ENCODE assay signal across 8 cellular contexts in genomic region chr10:88986549-88987242, GRCh38. TPM values are rescaled to one million over a fixed set of nuclear protein-coding genes. Genes with fewer than 3 reads are reported as not detected.
DNase-seq lines count a peak whose midpoint lies in the region; TF ChIP-seq lines count a peak whose summit lies in the region.

No MANE protein-coding gene starts in this region.

- H3K4ac ChIP-seq in neuronal stem cell (ENCODE audit: low read length) = no peak overlapping the region

- no peak overlapping the region for H2BK15ac ChIP-seq in neuronal stem cell (ENCODE audit: low read length)

- H3K18ac ChIP-seq in neuronal stem cell (ENCODE audit: low read length) = no peak overlapping the region

- H3K27ac ChIP-seq in coronary artery (peak overlapping the region; percentile 38 to 82), neuronal stem cell (replicated peaks; ENCODE audit: low read length) (no peak overlapping the region)

- H3K27me3 ChIP-seq in neuronal stem cell (ENCODE audit: control insufficient read depth in 3 of 3, insufficient read depth in 3 of 3, low read depth in 1 of 3, low read length in 3 of 3) = no peaks in the 10 kb centered on the region

- no peak overlapping the region for H4K8ac ChIP-seq in neuronal stem cell (ENCODE audit: low read depth, low read length)

- H2BK5ac ChIP-seq in neuronal stem cell (ENCODE audit: low read length) = no peak overlapping the region

- no peaks in the 10 kb centered on the region for H3K27me3 Mint-ChIP-seq in T-helper 1 cell treated with Interleukin-12 subunit alpha and Interleukin-12 subunit beta and Interleukin-4 antibody, amounts not matched to agents 30 μg/mL and 1 μg/mL, for 36 hours (ENCODE audit: low read depth)

- H2BK120ac ChIP-seq in neuronal stem cell (ENCODE audit: low read depth, low read length) = no peak overlapping the region

- H3K27ac Mint-ChIP-seq in T-helper 1 cell treated with Interleukin-12 subunit alpha and Interleukin-12 subunit beta and Interleukin-4 antibody, amounts not matched to agents 30 μg/mL and 1 μg/mL, for 36 hours = peak overlapping the region; percentile 46

- peaks cover 17% of the 10 kb centered on the region for H3K36me3 Mint-ChIP-seq in T-helper 1 cell treated with Interleukin-12 subunit alpha and Interleukin-12 subunit beta and Interleukin-4 antibody, amounts not matched to agents 30 μg/mL and 1 μg/mL, for 36 hours (ENCODE audit: low read depth)

- H2AFZ ChIP-seq in neuronal stem cell (ENCODE audit: low read length) = no peak overlapping the region

- H3K9me3 ChIP-seq in neuronal stem cell (replicated peaks in 1 of 2; ENCODE audit: control insufficient read depth in 2 of 2, insufficient read depth in 1 of 2, low read depth in 1 of 2, low read length in 2 of 2) = no peaks in the 10 kb centered on the region

- H2AK5ac ChIP-seq in neuronal stem cell (ENCODE audit: low read depth, low read length) = no peak overlapping the region

- no peak overlapping the region for H3K4me3 ChIP-seq in coronary artery
- H3K4me3 ChIP-seq in neuronal stem cell (ENCODE audit: low read length in 2 of 2) = no peak overlapping the region

- H3K4me3 Mint-ChIP-seq in T-helper 1 cell treated with Interleukin-12 subunit alpha and Interleukin-12 subunit beta and Interleukin-4 antibody, amounts not matched to agents 30 μg/mL and 1 μg/mL, for 36 hours = peak overlapping the region; percentile 43

- no peak overlapping the region for H3K4me2 ChIP-seq in neuronal stem cell (ENCODE audit: insufficient read depth, low read length, poor library complexity, severe bottlenecking)

- H3K79me1 ChIP-seq in neuronal stem cell (ENCODE audit: low read depth, low read length) = no peaks in the 10 kb centered on the region

- H3K9me3 Mint-ChIP-seq in T-helper 1 cell treated with Interleukin-12 subunit alpha and Interleukin-12 subunit beta and Interleukin-4 antibody, amounts not matched to agents 30 μg/mL and 1 μg/mL, for 36 hours = peaks cover 8% of the 10 kb centered on the region

- no peak for DNase-seq in T-helper 1 cell
- DNase-seq in NCI-H1694 (lab: John Stamatoyannopoulos, UW) = peak; percentile 33
- DNase-seq in coronary artery (ENCODE audit: low spot score) = no peak
- peak; percentile 29 for DNase-seq in neuronal stem cell (ENCODE audit: low spot score)
- DNase-seq in putamen (ENCODE audit: low spot score) = no peak
- DNase-seq in NOMO-1 treated with dmso at 0.1 percent for 144 hours (lab: John Stamatoyannopoulos, UW; ENCODE audit: unreplicated experiment) = no peak
- DNase-seq in NOMO-1 treated with DMSO at 0.1 percent for 48 hours (lab: John Stamatoyannopoulos, UW; ENCODE audit: unreplicated experiment) = no peak

- peaks cover 5 to 7% of the 10 kb centered on the region in 2 donors for H3K4me1 ChIP-seq in neuronal stem cell (ENCODE audit: control insufficient read depth in 2 of 2, insufficient read depth in 1 of 2, low read depth in 1 of 2, low read length in 2 of 2)

- peaks cover 46% of the 10 kb centered on the region for H3K4me1 Mint-ChIP-seq in T-helper 1 cell treated with Interleukin-12 subunit alpha and Interleukin-12 subunit beta and Interleukin-4 antibody, amounts not matched to agents 30 μg/mL and 1 μg/mL, for 36 hours (ENCODE audit: low read depth)

- no peak overlapping the region for H2BK12ac ChIP-seq in neuronal stem cell (ENCODE audit: low read length)

- H3K36me3 ChIP-seq in neuronal stem cell (replicated peaks in 1 of 2; ENCODE audit: control insufficient read depth in 2 of 2, insufficient read depth in 2 of 2, low read length in 2 of 2) = no peaks in the 10 kb centered on the region

- no peak overlapping the region for H3K23ac ChIP-seq in neuronal stem cell (ENCODE audit: low read depth, low read length, poor library complexity)

- peak; percentile 65 for TF ChIP-seq CTCF in coronary artery (IDR thresholded peaks at IDR 0.05)

- no CpG with 5 or more reads among the region's 2 CpGs for WGBS in neuronal stem cell (ENCODE audit: extremely low coverage in 2 of 2, insufficient read length in 2 of 2, insufficient replicate concordance in 1 of 2), 2 donors

- no peak overlapping the region for H4K91ac ChIP-seq in neuronal stem cell (ENCODE audit: low read depth, low read length, poor library complexity)

- no peak overlapping the region for H3K14ac ChIP-seq in neuronal stem cell (ENCODE audit: low read length)

- no peak overlapping the region for H3K9ac ChIP-seq in neuronal stem cell (ENCODE audit: low read depth, low read length, poor library complexity)

RNA-seq across cellular contexts. Expression of gene FAS, which starts 3.9 kb away (rescaled TPM):
- 6.8 TPM for polyA plus RNA-seq in neuronal stem cell (2013, experiment 1 of 2)
- 7.4 TPM for polyA plus RNA-seq in neuronal stem cell (2013, experiment 2 of 2)

RNA-seq across cellular contexts. Expression of gene ACTA2, which starts 34.1 kb away (rescaled TPM):
- polyA plus RNA-seq in neuronal stem cell (2013, experiment 1 of 2) = 115 TPM
- polyA plus RNA-seq in neuronal stem cell (2013, experiment 2 of 2) = 108 TPM

Comparison
In these comparisons a context has a peak if more than half of its experiments do, and no peak if none do; other contexts are left out.
1. DNase-seq: peak in NCI-H1694 (single experiment) and neuronal stem cell (single experiment); none in T-helper 1 cell (0 of 5), coronary artery (single experiment), putamen (single experiment), NOMO-1 treated with dmso at 0.1 percent for 144 hours (single experiment) and NOMO-1 treated with DMSO at 0.1 percent for 48 hours (single experiment).